In the genomic region with DNA sequence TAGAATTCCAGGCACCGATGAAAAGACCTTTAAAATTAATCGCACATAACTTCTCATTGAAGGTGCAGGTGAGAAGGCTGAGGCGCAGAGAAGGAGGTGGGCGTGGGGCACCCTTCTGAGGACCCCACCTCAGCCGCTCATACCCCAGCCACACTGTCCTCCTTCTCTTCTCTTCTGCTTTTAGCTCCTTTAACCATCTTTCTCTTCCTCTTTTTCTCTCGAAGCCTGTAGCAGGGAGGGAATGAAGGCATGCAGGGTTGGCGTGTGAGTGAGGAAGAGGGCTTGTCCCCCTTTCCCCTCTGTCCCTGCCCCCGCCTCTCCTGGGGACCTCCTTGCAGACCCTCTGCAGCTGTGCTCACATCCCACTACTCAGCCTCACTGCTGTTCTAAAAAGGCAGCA, we compare ENCODE assay signal across 16 cellular contexts. TPM values are rescaled to one million over a fixed set of nuclear protein-coding genes. Genes with fewer than 3 reads are reported as not detected.
"Had no signal": no experiment of that assay in that cellular context is flagged by ENCODE, and none has a peak within 500 bp of the region (broad histone marks: within the 10 kb centered on the region; RNA-seq: fewer than 3 reads in every experiment).

No MANE protein-coding gene starts in this region.

- H3K36me3 Mint-ChIP-seq: activated naive CD4-positive, alpha-beta T cell treated with anti-CD3 and anti-CD28 coated beads, Interleukin-2, amount 10 ng/mL, durations not matched to agents 7 days and 5 days; natural killer cell; type B pancreatic cell had no signal

- H3K4me1 ChIP-seq: colonic mucosa, gastroesophageal sphincter, prostate gland, vagina had no signal

- H3K36me3 ChIP-seq: colonic mucosa, esophagus squamous epithelium, gastroesophageal sphincter, heart left ventricle, neutrophil, ovary, prostate gland, thoracic aorta, vagina had no signal

- H3K9me3 ChIP-seq: colonic mucosa, esophagus squamous epithelium, gastroesophageal sphincter, heart left ventricle, neutrophil, ovary, prostate gland, thoracic aorta, vagina had no signal

- H3K27ac Mint-ChIP-seq: activated CD4-positive, alpha-beta memory T cell treated with anti-CD3 and anti-CD28 coated beads, Interleukin-2, amount 10 ng/mL, durations not matched to agents 7 days and 5 days; activated naive CD4-positive, alpha-beta T cell treated with anti-CD3 and anti-CD28 coated beads, Interleukin-2, amount 10 ng/mL, durations not matched to agents 7 days and 5 days; natural killer cell; type B pancreatic cell had no signal

- DNase-seq: esophagus squamous epithelium had no signal

- H3K9me3 Mint-ChIP-seq: activated CD4-positive, alpha-beta memory T cell treated with anti-CD3 and anti-CD28 coated beads, Interleukin-2, amount 10 ng/mL, durations not matched to agents 7 days and 5 days; activated naive CD4-positive, alpha-beta T cell treated with anti-CD3 and anti-CD28 coated beads, Interleukin-2, amount 10 ng/mL, durations not matched to agents 7 days and 5 days; activated T-cell treated with anti-CD3 and anti-CD28 coated beads, Interleukin-2, amount 50 U/mL, for 72 hours; type B pancreatic cell had no signal

- H3K4me3 ChIP-seq: colonic mucosa, esophagus squamous epithelium, gastroesophageal sphincter, heart left ventricle, ovary, prostate gland, thoracic aorta, vagina had no signal

- H3K27ac ChIP-seq: colonic mucosa, dorsolateral prefrontal cortex, esophagus squamous epithelium, gastroesophageal sphincter, heart left ventricle, neutrophil, ovary, prostate gland, thoracic aorta, vagina had no signal

- H3K4me3 Mint-ChIP-seq: activated CD4-positive, alpha-beta memory T cell treated with anti-CD3 and anti-CD28 coated beads, Interleukin-2, amount 10 ng/mL, durations not matched to agents 7 days and 5 days; type B pancreatic cell had no signal

- H3K27me3 ChIP-seq: colonic mucosa, ovary, vagina had no signal

- FAIRE-seq: bronchial epithelial cell had no signal

RNA-seq across cellular contexts. Expression of gene CACNA1E, which starts 57.8 kb away (rescaled TPM):
- total RNA-seq: activated CD4-positive, alpha-beta memory T cell treated with anti-CD3 and anti-CD28 coated beads, Interleukin-2, amount 10 ng/mL, durations not matched to agents 7 days and 5 days; bronchial epithelial cell; thoracic aorta; vagina had no signal
